In genomic region chr17:57957886-57958285, GRCh38 we compare ENCODE assay signal across 1 cellular context.
TF ChIP-seq lines count a peak whose summit lies in the region.

No MANE protein-coding gene starts in this region.

TF ChIP-seq in A549, 52 proteins besides CTCF, POLR2A, EP300 and RAD21 (continued from another document):
- TF ChIP-seq KDM1A (IDR thresholded peaks at IDR 0.05; ENCODE audit: low read depth) (no peak), TFCP2L1 (CRISPR knock-in tag; IDR thresholded peaks at IDR 0.05) (no peak), CHD4 (IDR thresholded peaks at IDR 0.05; ENCODE audit: borderline replicate concordance) (no peak), HEYL (CRISPR knock-in tag; IDR thresholded peaks at IDR 0.05) (no peak), POLR2AphosphoS2 (conservative IDR thresholded peaks at IDR 0.05; ENCODE audit: low read length) (no peak), REST (IDR thresholded peaks at IDR 0.05) (no peak), ZFP36 (IDR thresholded peaks at IDR 0.05; ENCODE audit: borderline replicate concordance, partially characterized antibody) (no peak)
